In the genomic region with DNA sequence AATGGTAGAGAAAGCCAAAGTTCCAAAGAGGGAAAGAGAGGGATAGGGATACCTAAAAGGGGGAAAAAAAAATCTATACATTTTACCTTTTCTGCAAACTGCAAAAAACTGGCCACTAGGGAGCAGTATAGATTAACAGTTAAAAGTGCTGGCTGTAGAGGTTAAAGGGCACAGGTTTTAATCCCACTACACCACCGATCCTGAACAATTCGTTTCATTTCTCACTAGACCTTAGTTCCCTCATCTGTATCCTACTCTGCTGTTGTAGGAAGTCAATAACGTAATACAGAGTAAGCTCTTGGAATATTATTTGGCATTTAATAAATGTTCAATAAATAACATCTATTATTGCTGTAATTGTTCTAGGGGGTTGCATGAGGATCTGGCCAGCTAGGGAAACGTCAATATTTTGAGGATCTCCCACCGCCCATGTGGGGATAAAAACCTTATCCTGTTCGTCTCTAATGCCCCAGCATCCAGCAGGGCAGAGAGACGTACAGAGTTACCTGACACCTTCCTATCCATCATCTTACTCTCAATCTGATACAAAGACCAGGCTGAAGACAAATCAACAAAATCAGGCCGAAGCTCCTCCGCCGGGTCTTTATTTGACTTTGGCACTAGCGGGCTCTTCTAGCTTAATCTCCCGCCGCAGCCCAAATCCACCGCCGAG, we compare ENCODE assay signal across 8 cellular contexts. TPM values are rescaled to one million over a fixed set of nuclear protein-coding genes. Genes with fewer than 3 reads are reported as not detected.
DNase-seq lines count a peak whose midpoint lies in the region; ATAC-seq, FAIRE-seq and TF ChIP-seq lines count a peak whose summit lies in the region.

No MANE protein-coding gene starts in this region.

- TF ChIP-seq POLR2A in prostate gland (IDR thresholded peaks at IDR 0.05): no peak

- intact Hi-C loops in CD4-positive, alpha-beta memory T cell (cut with micrococcal nuclease): loop anchor here (1.0 to 5.0 kb wide), 11 partner anchors 53 to 1792 kb away; a partner anchor contains a TSS
- intact Hi-C loops in ascending aorta (cut with DNase I): loop anchor here (1.0 to 5.0 kb wide), 7 partner anchors 53 to 384 kb away; a partner anchor contains a TSS
- intact Hi-C loops in prostate gland (cut with DNase I): loop anchor here (5.0 to 10.0 kb wide), 4 partner anchors 52 to 383 kb away; a partner anchor contains a TSS

- H3K9me3 Mint-ChIP-seq in CD4-positive, alpha-beta memory T cell: no peaks in the 10 kb centered on the region

- FAIRE-seq in GM18507 (lab: Jason Lieb, UNC): peak; percentile 42

- H3K4me3 ChIP-seq in CD4-positive, alpha-beta memory T cell (ENCODE audit: low read length in 2 of 2): peak overlapping the region; percentile 86 to 92
- H3K4me3 ChIP-seq in ascending aorta (peak overlapping the region; percentile 79 to 81), right atrium auricular region (peak overlapping the region; percentile 76 to 90), prostate gland (peak overlapping the region; percentile 51 to 56)

- CTCF ChIA-PET in CD4-positive, alpha-beta memory T cell (lab: Charles Lee; ENCODE audit: partially characterized antibody): interaction anchor here (0.7 to 7.1 kb wide), 35 partner anchors 9 to 392 kb away, joined by 3 to 137 read pairs (median 5); a partner anchor contains a TSS

- POLR2A ChIA-PET in CD4-positive, alpha-beta memory T cell (lab: Charles Lee; ENCODE audit: partially characterized antibody): interaction anchor here (0.6 to 2.9 kb wide), 19 partner anchors 10 to 1267 kb away, joined by 3 to 26 read pairs (median 5); a partner anchor contains a TSS

- H3K9me3 ChIP-seq in CD4-positive, alpha-beta memory T cell (ENCODE audit: control insufficient read depth in 1 of 2, low read length in 2 of 2): no peaks in the 10 kb centered on the region
- H3K9me3 ChIP-seq in ascending aorta (no peaks in the 10 kb centered on the region), right atrium auricular region (no peaks in the 10 kb centered on the region), prostate gland (no peaks in the 10 kb centered on the region)

- no peaks in the 10 kb centered on the region for H3K27me3 ChIP-seq in CD4-positive, alpha-beta memory T cell (ENCODE audit: insufficient read depth, low read length)
- H3K27me3 ChIP-seq in ascending aorta: no peaks in the 10 kb centered on the region
- no peaks in the 10 kb centered on the region for H3K27me3 ChIP-seq in right atrium auricular region
- no peaks in the 10 kb centered on the region for H3K27me3 ChIP-seq in prostate gland (replicated peaks; ENCODE audit: insufficient read depth)

- H3K36me3 ChIP-seq in CD4-positive, alpha-beta memory T cell (ENCODE audit: insufficient read depth, low read length): peaks cover 41% of the 10 kb centered on the region
- peaks cover 43 to 61% of the 10 kb centered on the region in 2 donors for H3K36me3 ChIP-seq in ascending aorta
- peaks cover 47% of the 10 kb centered on the region for H3K36me3 ChIP-seq in right atrium auricular region
- H3K36me3 ChIP-seq in prostate gland: peaks cover 0 to 4% of the 10 kb centered on the region in 2 donors

- peaks cover 37 to 49% of the 10 kb centered on the region in 2 donors for H3K36me3 Mint-ChIP-seq in CD4-positive, alpha-beta memory T cell

- H3K27me3 Mint-ChIP-seq in CD4-positive, alpha-beta memory T cell: no peaks in the 10 kb centered on the region

- H3K4me1 ChIP-seq in CD4-positive, alpha-beta memory T cell (ENCODE audit: insufficient read depth, low read length): peaks cover 26% of the 10 kb centered on the region
- peaks cover 3 to 15% of the 10 kb centered on the region in 2 donors for H3K4me1 ChIP-seq in ascending aorta
- peaks cover 0 to 23% of the 10 kb centered on the region in 2 donors for H3K4me1 ChIP-seq in right atrium auricular region
- no peaks in the 10 kb centered on the region for H3K4me1 ChIP-seq in prostate gland (replicated peaks)

- H3K27ac Mint-ChIP-seq in CD4-positive, alpha-beta memory T cell: no peak overlapping the region

- TF ChIP-seq CTCF in ascending aorta (IDR thresholded peaks at IDR 0.05) (peak; percentile 48 to 66 (median 62)), right atrium auricular region (IDR thresholded peaks at IDR 0.05) (peak; percentile 43 to 74), prostate gland (IDR thresholded peaks at IDR 0.05) (peak; percentile 32 to 79 (median 74))

- peak overlapping the region; percentile 93 for H3K27ac ChIP-seq in CD4-positive, alpha-beta memory T cell (ENCODE audit: low read depth, low read length)
- H3K27ac ChIP-seq in ascending aorta (peak overlapping the region; percentile 91 to 93), right atrium auricular region (peak overlapping the region; percentile 93 to 96), prostate gland (peak overlapping the region; percentile 85 to 95)

- ATAC-seq in HG03378 (IDR thresholded peaks at IDR 0.05; ENCODE audit: unreplicated experiment): peak; percentile 1

- WGBS in prostate gland: under 1% methylated on average over 15 of the region's 15 CpGs

- H3K4me1 Mint-ChIP-seq in CD4-positive, alpha-beta memory T cell: peaks cover 9 to 25% (median 19%) of the 10 kb centered on the region in 4 donors

- H3K4me3 Mint-ChIP-seq in CD4-positive, alpha-beta memory T cell: no peak overlapping the region

- peak; percentile 57 to 66 (median 62) for DNase-seq in CD4-positive, alpha-beta memory T cell
- DNase-seq in GM18507 (ENCODE audit: extremely low spot score, insufficient read length, low read depth) (peak; percentile 35), NCI-H524 (lab: John Stamatoyannopoulos, UW) (peak; percentile 31 to 78), ascending aorta (ENCODE audit: low spot score in 2 of 2) (no peak), right atrium auricular region (ENCODE audit: low spot score) (no peak), prostate gland (ENCODE audit: low spot score) (peak; percentile 30)
- DNase-seq in activated CD4-positive, CD25-positive, alpha-beta regulatory T cell (lab: John Stamatoyannopoulos, UW): no peak

RNA-seq across cellular contexts. Expression of a gene that starts 0.8 kb away (rescaled TPM):
- total RNA-seq in CD4-positive, alpha-beta memory T cell: 10 to 100 TPM; 44.4 to 47.3 TPM
- 100 to 1,000 TPM; 149 to 213 TPM for polyA plus RNA-seq in CD4-positive, alpha-beta memory T cell
- total RNA-seq in ascending aorta (1.2 TPM), right atrium auricular region (10 to 100 TPM; 31.7 to 42.6 TPM), prostate gland (10 to 100 TPM; 17.8 to 21.2 TPM)

RNA-seq across cellular contexts. Expression of a gene that starts 0.8 kb away (rescaled TPM):
- 10 to 100 TPM; 20.7 to 23.2 TPM for total RNA-seq in CD4-positive, alpha-beta memory T cell
- polyA plus RNA-seq in CD4-positive, alpha-beta memory T cell: 10 to 100 TPM; 19.2 to 25.7 TPM
- total RNA-seq in ascending aorta (5.4 TPM), right atrium auricular region (10 to 100 TPM in 1 of 2 donors, 1 to 10 TPM in 1; 8.7 to 11.1 TPM), prostate gland (10 to 100 TPM; 25.0 to 27.1 TPM)

RNA-seq across cellular contexts. Expression of a gene that starts 28.6 kb away (rescaled TPM):
- not detected for total RNA-seq in CD4-positive, alpha-beta memory T cell
- not detected for polyA plus RNA-seq in CD4-positive, alpha-beta memory T cell
- not detected for total RNA-seq in ascending aorta
- total RNA-seq in right atrium auricular region: not detected
- under 1 TPM in 1 of 2 donors, not detected in 1; 0.57 TPM for total RNA-seq in prostate gland

RNA-seq across cellular contexts. Expression of a gene that starts 53.3 kb away (rescaled TPM):
- total RNA-seq in CD4-positive, alpha-beta memory T cell: 1 to 10 TPM; 4.1 to 4.2 TPM
- polyA plus RNA-seq in CD4-positive, alpha-beta memory T cell: 1 to 10 TPM; 2.1 to 2.3 TPM
- total RNA-seq in ascending aorta (3.7 TPM), right atrium auricular region (10 to 100 TPM; 10.0 to 11.1 TPM), prostate gland (10 to 100 TPM; 22.8 to 68.5 TPM)

RNA-seq across cellular contexts. Expression of a gene that starts 53.5 kb away (rescaled TPM):
- 10 to 100 TPM; 34.3 to 34.9 TPM for total RNA-seq in CD4-positive, alpha-beta memory T cell
- 10 to 100 TPM in 1 of 2 donors, 1 to 10 TPM in 1; 1.9 to 19.6 TPM for polyA plus RNA-seq in CD4-positive, alpha-beta memory T cell
- total RNA-seq in ascending aorta: 24.4 TPM
- 10 to 100 TPM; 14.7 to 16.6 TPM for total RNA-seq in right atrium auricular region
- 10 to 100 TPM; 22.5 to 25.7 TPM for total RNA-seq in prostate gland

Comparison
In these comparisons a context has a peak if more than half of its experiments do, and no peak if none do; other contexts are left out.
1. DNase-seq: peak in CD4-positive, alpha-beta memory T cell (5 of 5), GM18507 (single experiment), NCI-H524 (2 of 2) and prostate gland (single experiment); none in ascending aorta (0 of 2), right atrium auricular region (single experiment) and activated CD4-positive, CD25-positive, alpha-beta regulatory T cell (0 of 4).
2. Peak in every context shown above with its lines, with median percentiles within 50 percentile points of each other: H3K27ac ChIP-seq, H3K4me3 ChIP-seq and CTCF ChIP-seq.